Comparison of ENCODE assay signal across 1 cellular context in the genomic region with DNA sequence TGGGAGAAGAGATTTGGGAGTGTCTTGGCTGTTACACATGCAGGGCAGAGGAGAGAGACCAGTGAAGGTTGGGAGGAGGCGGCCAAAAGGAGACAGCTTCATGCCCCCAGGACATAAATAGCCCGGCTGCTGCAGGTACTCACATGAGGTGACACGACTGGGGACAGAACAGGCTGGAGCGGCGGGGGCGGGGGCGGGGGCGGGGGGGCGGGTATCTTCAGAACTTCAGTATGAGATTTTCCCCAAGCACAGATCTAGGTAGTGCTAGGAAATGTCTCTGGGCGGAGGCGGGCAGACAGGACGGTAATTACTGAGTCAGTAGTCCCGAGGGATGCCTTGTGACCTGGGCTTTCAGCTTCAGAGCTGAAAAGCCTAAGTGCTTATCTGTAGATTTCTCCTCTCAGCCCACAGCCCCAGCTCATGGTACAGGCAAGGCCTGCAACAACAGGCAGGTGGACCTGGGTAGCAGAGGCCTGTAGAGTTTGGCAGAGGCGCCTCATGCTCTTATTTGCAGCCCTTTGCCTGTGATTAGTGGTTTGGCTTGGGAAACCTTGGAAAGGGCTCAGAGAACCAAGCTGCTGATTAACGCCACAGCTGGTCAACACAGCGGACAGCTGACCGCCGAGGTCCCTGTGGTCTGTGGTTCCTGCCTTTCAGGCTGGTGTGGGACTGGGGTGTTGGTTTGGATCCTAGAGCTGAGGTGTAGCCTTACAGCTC.
A peak's percentile ranks its signal among the peaks of the same experiment; 100 is the strongest.
TF ChIP-seq lines count a peak whose summit lies in the region.

No MANE protein-coding gene starts in this region.

TF ChIP-seq in GM12878, 131 proteins besides CTCF, POLR2A, EP300 and RAD21:
- TF ChIP-seq SUZ12 (IDR thresholded peaks at IDR 0.05; ENCODE audit: unreplicated experiment) (no peak), BACH1 (IDR thresholded peaks at IDR 0.05; ENCODE audit: borderline replicate concordance) (peak; percentile 11; the same call in 1 of the 2 replicates), MLLT1 (IDR thresholded peaks at IDR 0.05) (no peak), IKZF1 (conservative IDR thresholded peaks at IDR 0.05) (peak; percentile 47), MXI1 (IDR thresholded peaks at IDR 0.05; ENCODE audit: low read depth, low read length) (0 out of 2 replicates have a peak, but pooled peaks have one; percentile 14), BRCA1 (IDR thresholded peaks at IDR 0.05; ENCODE audit: low read depth, low read length) (no peak), MYC (IDR thresholded peaks at IDR 0.05; ENCODE audit: insufficient read depth, insufficient read length, insufficient replicate concordance, low read length, severe bottlenecking) (no peak), EGR1 (IDR thresholded peaks at IDR 0.05; ENCODE audit: borderline replicate concordance in 1 of 2, low read depth in 2 of 2, low read length in 2 of 2) (peak in 1 of 2 experiments; percentile 85; a peak in 2 of 3 replicates), BCL11A (IDR thresholded peaks at IDR 0.05; ENCODE audit: low read depth, low read length) (no peak), MEF2B (IDR thresholded peaks at IDR 0.05; ENCODE audit: partially characterized antibody, poor library complexity, severe bottlenecking) (peak; percentile 91), LARP7 (IDR thresholded peaks at IDR 0.05) (0 out of 2 replicates have a peak, but pooled peaks have one; percentile 31), TCF3 (IDR thresholded peaks at IDR 0.05; ENCODE audit: borderline replicate concordance, insufficient read depth, low read depth, low read length) (no peak), GATAD2B (conservative IDR thresholded peaks at IDR 0.05; ENCODE audit: low read depth) (no peak; the same call in 1 of the 2 replicates), RELA (IDR thresholded peaks at IDR 0.05; ENCODE audit: borderline replicate concordance, partially characterized antibody) (no peak), IRF3 (IDR thresholded peaks at IDR 0.05) (no peak), NR2C1 (IDR thresholded peaks at IDR 0.05) (no peak), YBX1 (IDR thresholded peaks at IDR 0.05) (no peak), ZNF217 (IDR thresholded peaks at IDR 0.05) (no peak), ZBTB40 (IDR thresholded peaks at IDR 0.05; ENCODE audit: borderline replicate concordance) (no peak; the same call in 1 of the 2 replicates), CBFB (IDR thresholded peaks at IDR 0.05; ENCODE audit: low read depth) (no peak), DPF2 (IDR thresholded peaks at IDR 0.05) (0 out of 2 replicates have a peak, but pooled peaks have one; percentile 25), GABPA (IDR thresholded peaks at IDR 0.05; ENCODE audit: low read depth) (no peak), NBN (IDR thresholded peaks at IDR 0.05) (peak; percentile 41; the same call in 1 of the 2 replicates), RAD51 (IDR thresholded peaks at IDR 0.05) (peak; percentile 41; the same call in 1 of the 2 replicates), CHD2 (IDR thresholded peaks at IDR 0.05; ENCODE audit: borderline replicate concordance, low read depth, low read length) (0 out of 2 replicates have a peak, but pooled peaks have one; percentile 7), WRNIP1 (IDR thresholded peaks at IDR 0.05; ENCODE audit: borderline replicate concordance, low read depth, low read length) (no peak), IKZF2 (IDR thresholded peaks at IDR 0.05) (peak in 1 of 2 experiments; percentile 31; a peak in 1 of 4 replicates), ZNF274 (IDR thresholded peaks at IDR 0.05; ENCODE audit: insufficient read depth, insufficient read length) (no peak), NRF1 (conservative IDR thresholded peaks at IDR 0.05; ENCODE audit: low read depth, low read length) (no peak)
- TF ChIP-seq, protein P1, sequence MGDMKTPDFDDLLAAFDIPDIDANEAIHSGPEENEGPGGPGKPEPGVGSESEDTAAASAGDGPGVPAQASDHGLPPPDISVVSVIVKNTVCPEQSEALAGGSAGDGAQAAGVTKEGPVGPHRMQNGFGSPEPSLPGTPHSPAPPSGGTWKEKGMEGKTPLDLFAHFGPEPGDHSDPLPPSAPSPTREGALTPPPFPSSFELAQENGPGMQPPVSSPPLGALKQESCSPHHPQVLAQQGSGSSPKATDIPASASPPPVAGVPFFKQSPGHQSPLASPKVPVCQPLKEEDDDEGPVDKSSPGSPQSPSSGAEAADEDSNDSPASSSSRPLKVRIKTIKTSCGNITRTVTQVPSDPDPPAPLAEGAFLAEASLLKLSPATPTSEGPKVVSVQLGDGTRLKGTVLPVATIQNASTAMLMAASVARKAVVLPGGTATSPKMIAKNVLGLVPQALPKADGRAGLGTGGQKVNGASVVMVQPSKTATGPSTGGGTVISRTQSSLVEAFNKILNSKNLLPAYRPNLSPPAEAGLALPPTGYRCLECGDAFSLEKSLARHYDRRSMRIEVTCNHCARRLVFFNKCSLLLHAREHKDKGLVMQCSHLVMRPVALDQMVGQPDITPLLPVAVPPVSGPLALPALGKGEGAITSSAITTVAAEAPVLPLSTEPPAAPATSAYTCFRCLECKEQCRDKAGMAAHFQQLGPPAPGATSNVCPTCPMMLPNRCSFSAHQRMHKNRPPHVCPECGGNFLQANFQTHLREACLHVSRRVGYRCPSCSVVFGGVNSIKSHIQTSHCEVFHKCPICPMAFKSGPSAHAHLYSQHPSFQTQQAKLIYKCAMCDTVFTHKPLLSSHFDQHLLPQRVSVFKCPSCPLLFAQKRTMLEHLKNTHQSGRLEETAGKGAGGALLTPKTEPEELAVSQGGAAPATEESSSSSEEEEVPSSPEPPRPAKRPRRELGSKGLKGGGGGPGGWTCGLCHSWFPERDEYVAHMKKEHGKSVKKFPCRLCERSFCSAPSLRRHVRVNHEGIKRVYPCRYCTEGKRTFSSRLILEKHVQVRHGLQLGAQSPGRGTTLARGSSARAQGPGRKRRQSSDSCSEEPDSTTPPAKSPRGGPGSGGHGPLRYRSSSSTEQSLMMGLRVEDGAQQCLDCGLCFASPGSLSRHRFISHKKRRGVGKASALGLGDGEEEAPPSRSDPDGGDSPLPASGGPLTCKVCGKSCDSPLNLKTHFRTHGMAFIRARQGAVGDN (IDR thresholded peaks at IDR 0.05), result peak; percentile 84; the same call in 1 of the 2 replicates
TF ChIP-seq in GM12878: peak in this region for 12.
